Comparison of ENCODE assay signal across 22 cellular contexts in the genomic region with DNA sequence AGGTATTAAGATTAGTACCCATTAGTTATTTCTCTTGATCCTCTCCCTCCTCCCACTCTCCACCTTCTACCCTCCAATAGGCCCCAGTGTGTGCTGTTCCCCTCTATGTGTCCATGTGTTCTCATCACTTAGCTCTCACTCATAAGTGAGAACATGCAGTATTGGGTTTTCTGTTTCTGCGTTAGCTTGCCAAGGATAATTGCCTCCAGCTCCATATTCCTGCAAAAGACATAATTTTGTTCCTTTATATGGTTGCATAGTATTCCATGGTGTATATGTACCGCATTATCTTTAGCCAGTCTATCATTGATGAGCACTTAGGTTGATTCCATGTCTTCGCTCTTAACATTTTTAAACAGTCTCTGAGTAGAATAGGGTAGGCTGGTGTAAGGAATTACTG.
DNase-seq lines count a peak whose midpoint lies in the region; ATAC-seq, FAIRE-seq and TF ChIP-seq lines count a peak whose summit lies in the region.
"Had no signal": no experiment of that assay in that cellular context is flagged by ENCODE, and none has a peak within 500 bp of the region (broad histone marks: within the 10 kb centered on the region; RNA-seq: fewer than 3 reads in every experiment).

No MANE protein-coding gene starts in this region.

- H3K9me3 Mint-ChIP-seq in T-helper 2 cell treated with Interferon-gamma antibody and Interleukin-4, amounts not matched to agents 5 μg/mL and 100 μg/mL, for 36 hours = no peaks in the 10 kb centered on the region
- H3K9me3 Mint-ChIP-seq in activated naive CD8-positive, alpha-beta T cell treated with anti-CD3 and anti-CD28 coated beads, Interleukin-2, amount 50 U/mL, for 24 hours = no peaks in the 10 kb centered on the region
- H3K9me3 Mint-ChIP-seq in nephron = no peaks in the 10 kb centered on the region
- H3K9me3 Mint-ChIP-seq: activated CD4-positive, alpha-beta memory T cell treated with anti-CD3 and anti-CD28 coated beads, Interleukin-2, amount 10 ng/mL, durations not matched to agents 7 days and 5 days; CD4-positive, alpha-beta memory T cell; naive thymus-derived CD8-positive, alpha-beta T cell had no signal

- H2AFZ ChIP-seq in MM.1S (ENCODE audit: low read length) = no peak overlapping the region

- H3K4me1 Mint-ChIP-seq in T-helper 2 cell treated with Interferon-gamma antibody and Interleukin-4, amounts not matched to agents 5 μg/mL and 100 μg/mL, for 36 hours (ENCODE audit: low read depth) = peaks cover 7% of the 10 kb centered on the region
- H3K4me1 Mint-ChIP-seq in activated naive CD8-positive, alpha-beta T cell treated with anti-CD3 and anti-CD28 coated beads, Interleukin-2, amount 50 U/mL, for 24 hours = peaks cover 11% of the 10 kb centered on the region
- H3K4me1 Mint-ChIP-seq in nephron = no peaks in the 10 kb centered on the region

- H4K20me1 ChIP-seq in MM.1S (ENCODE audit: insufficient read depth, low read length) = no peaks in the 10 kb centered on the region

- no peak overlapping the region for H3K27ac Mint-ChIP-seq in T-helper 2 cell treated with Interferon-gamma antibody and Interleukin-4, amounts not matched to agents 5 μg/mL and 100 μg/mL, for 36 hours
- no peak overlapping the region for H3K27ac Mint-ChIP-seq in activated naive CD8-positive, alpha-beta T cell treated with anti-CD3 and anti-CD28 coated beads, Interleukin-2, amount 50 U/mL, for 24 hours
- H3K27ac Mint-ChIP-seq in nephron = no peak overlapping the region
- H3K27ac Mint-ChIP-seq: activated CD4-positive, alpha-beta memory T cell treated with anti-CD3 and anti-CD28 coated beads, Interleukin-2, amount 10 ng/mL, durations not matched to agents 7 days and 5 days had no signal

- H3K79me2 ChIP-seq in MM.1S (ENCODE audit: low read length) = peaks cover 13% of the 10 kb centered on the region; the same call in 1 of the 2 replicates
- H3K79me2 ChIP-seq: parathyroid adenoma had no signal

- H3K27me3 Mint-ChIP-seq in T-helper 2 cell treated with Interferon-gamma antibody and Interleukin-4, amounts not matched to agents 5 μg/mL and 100 μg/mL, for 36 hours (ENCODE audit: low read depth) = peaks cover 8% of the 10 kb centered on the region
- peaks cover 5% of the 10 kb centered on the region for H3K27me3 Mint-ChIP-seq in activated naive CD8-positive, alpha-beta T cell treated with anti-CD3 and anti-CD28 coated beads, Interleukin-2, amount 50 U/mL, for 24 hours
- peaks cover 5% of the 10 kb centered on the region for H3K27me3 Mint-ChIP-seq in nephron (ENCODE audit: low read depth)

- H3K9ac ChIP-seq in MM.1S (ENCODE audit: low read length) = no peak overlapping the region
- H3K9ac ChIP-seq: parathyroid adenoma had no signal

- no peak for FAIRE-seq in HTR-8/SVneo (lab: Jason Lieb, UNC)
- FAIRE-seq: endometrium, small intestine had no signal

- H3K4me3 Mint-ChIP-seq in T-helper 2 cell treated with Interferon-gamma antibody and Interleukin-4, amounts not matched to agents 5 μg/mL and 100 μg/mL, for 36 hours = peak overlapping the region; percentile 51
- H3K4me3 Mint-ChIP-seq in activated naive CD8-positive, alpha-beta T cell treated with anti-CD3 and anti-CD28 coated beads, Interleukin-2, amount 50 U/mL, for 24 hours = peak overlapping the region; percentile 22
- H3K4me3 Mint-ChIP-seq in nephron = peak overlapping the region; percentile 66 to 75 (median 72)

- H3K4me3 ChIP-seq in MM.1S (ENCODE audit: low read length) = no peak overlapping the region
- H3K4me3 ChIP-seq: lung, SJCRH30 had no signal

- no peaks in the 10 kb centered on the region for H3F3A ChIP-seq in MM.1S (ENCODE audit: insufficient read depth, low read length)

- no peaks in the 10 kb centered on the region for H3K36me3 ChIP-seq in MM.1S (replicated peaks; ENCODE audit: insufficient read depth, low read length)
- H3K36me3 ChIP-seq: heart right ventricle, SJCRH30, upper lobe of right lung had no signal

- TF ChIP-seq CTCF in MM.1S (IDR thresholded peaks at IDR 0.05; ENCODE audit: low read length) (no peak), nephron (IDR thresholded peaks at IDR 0.05; ENCODE audit: unreplicated experiment in 3 of 3) (no peak)

- H3K9me2 ChIP-seq in MM.1S (replicated peaks; ENCODE audit: insufficient read depth, low read length) = no peaks in the 10 kb centered on the region

- H3K4me2 ChIP-seq in MM.1S (ENCODE audit: low read depth, low read length) = peak overlapping the region; percentile 43; the same call in 1 of the 2 replicates

- no peaks in the 10 kb centered on the region for H3K27me3 ChIP-seq in MM.1S (replicated peaks; ENCODE audit: insufficient read depth, low read length)
- H3K27me3 ChIP-seq: heart right ventricle, upper lobe of right lung had no signal

- ATAC-seq in activated naive CD8-positive, alpha-beta T cell treated with anti-CD3 and anti-CD28 coated beads, Interleukin-2, amount 50 U/mL, for 24 hours = no peak

- peaks cover 8% of the 10 kb centered on the region; the same call in 1 of the 2 replicates for H3K4me1 ChIP-seq in MM.1S (ENCODE audit: low read length)
- H3K4me1 ChIP-seq: SJCRH30, upper lobe of right lung had no signal

- H3K9me3 ChIP-seq in MM.1S (replicated peaks; ENCODE audit: insufficient read depth, low read length) = no peaks in the 10 kb centered on the region
- H3K9me3 ChIP-seq: heart right ventricle, SJCRH30, upper lobe of right lung had no signal

- DNase-seq in T-helper 2 cell treated with Interferon-gamma antibody and Interleukin-4, amounts not matched to agents 5 μg/mL and 100 μg/mL, for 36 hours (ENCODE audit: low spot score) = no peak
- DNase-seq in T-helper 2 cell (no peak), MM.1S (no peak), epidermal melanocyte (ENCODE audit: insufficient read length, low spot score) (no peak), HTR-8/SVneo (ENCODE audit: insufficient read length, low spot score) (no peak), NCI-H524 treated with DMSO at 0.1 percent for 48 hours (lab: John Stamatoyannopoulos, UW) (no peak)
- DNase-seq in activated naive CD8-positive, alpha-beta T cell treated with anti-CD3 and anti-CD28 coated beads, Interleukin-2, amount 50 U/mL, for 24 hours = no peak
- DNase-seq: activated CD4-positive, alpha-beta memory T cell treated with anti-CD3 and anti-CD28 coated beads, Interleukin-2, amount 10 ng/mL, durations not matched to agents 7 days and 5 days; activated gamma-delta T cell; CD4-positive, alpha-beta memory T cell; foreskin melanocyte; HCEC 1CT; MV-4-11; SJCRH30; upper lobe of right lung had no signal

- no peaks in the 10 kb centered on the region for H3K36me3 Mint-ChIP-seq in T-helper 2 cell treated with Interferon-gamma antibody and Interleukin-4, amounts not matched to agents 5 μg/mL and 100 μg/mL, for 36 hours (ENCODE audit: low read depth)
- no peaks in the 10 kb centered on the region for H3K36me3 Mint-ChIP-seq in activated naive CD8-positive, alpha-beta T cell treated with anti-CD3 and anti-CD28 coated beads, Interleukin-2, amount 50 U/mL, for 24 hours (ENCODE audit: low read depth)
- H3K36me3 Mint-ChIP-seq in nephron (ENCODE audit: low read depth) = no peaks in the 10 kb centered on the region

- H3K27ac ChIP-seq in MM.1S (ENCODE audit: low read length) = no peak overlapping the region
- H3K27ac ChIP-seq: parathyroid adenoma, SJCRH30, upper lobe of right lung had no signal

Comparison
In these comparisons a context has a peak if more than half of its experiments do, and no peak if none do; other contexts are left out.
1. H3K4me3 Mint-ChIP-seq: peak in every context shown above with its lines; median percentile 72 in nephron; 51 in T-helper 2 cell treated with Interferon-gamma antibody and Interleukin-4, amounts not matched to agents 5 μg/mL and 100 μg/mL, for 36 hours; 22 in activated naive CD8-positive, alpha-beta T cell treated with anti-CD3 and anti-CD28 coated beads, Interleukin-2, amount 50 U/mL, for 24 hours.